In genomic region chrX:155679715-155680114, GRCh38 we compare ENCODE assay signal across 24 cellular contexts.
"Had no signal": no experiment of that assay in that cellular context is flagged by ENCODE, and none has a peak within 500 bp of the region (broad histone marks: within the 10 kb centered on the region; RNA-seq: fewer than 3 reads in every experiment).

No MANE protein-coding gene starts in this region.

- H3K36me3 Mint-ChIP-seq: mesothelial cell of epicardium, naive B cell had no signal

- H3K4me1 Mint-ChIP-seq: endodermal cell, mesothelial cell of epicardium, naive B cell had no signal

- ATAC-seq: effector memory CD8-positive, alpha-beta T cell; esophagus mucosa; gastrocnemius medialis; heart right ventricle; left cardiac atrium; left lung; left ventricle myocardium superior; lower lobe of right lung; mucosa of descending colon had no signal

- H3K27ac Mint-ChIP-seq: dendritic cell treated with granulocyte-macrophage colony-stimulating factor and Interleukin-4, amounts not matched to agents 40 ng/mL and 50 ng/mL, for 4 days; effector memory CD8-positive, alpha-beta T cell; endodermal cell; mesothelial cell of epicardium had no signal

- DNase-seq: colonic mucosa; cortex of kidney; effector CD8-positive, alpha-beta T cell; effector memory CD8-positive, alpha-beta T cell; endodermal cell; erythroblast; esophagus squamous epithelium; foreskin fibroblast; foreskin melanocyte; gastrocnemius medialis; glutamatergic neuron; head of caudate nucleus; heart right ventricle; hippocampal formation; left cardiac atrium; left lung; left ventricle myocardium superior; lower lobe of right lung; mesenchymal stem cell; mucosa of descending colon; naive B cell had no signal

- H3K27me3 Mint-ChIP-seq: dendritic cell treated with granulocyte-macrophage colony-stimulating factor and Interleukin-4, amounts not matched to agents 40 ng/mL and 50 ng/mL, for 4 days; effector memory CD8-positive, alpha-beta T cell; naive B cell had no signal

- H3K4me3 Mint-ChIP-seq: dendritic cell treated with granulocyte-macrophage colony-stimulating factor and Interleukin-4, amounts not matched to agents 40 ng/mL and 50 ng/mL, for 4 days; effector memory CD8-positive, alpha-beta T cell; endodermal cell; mesothelial cell of epicardium; naive B cell had no signal
